ENCODE assay signal across 11 cellular contexts in the genomic region with DNA sequence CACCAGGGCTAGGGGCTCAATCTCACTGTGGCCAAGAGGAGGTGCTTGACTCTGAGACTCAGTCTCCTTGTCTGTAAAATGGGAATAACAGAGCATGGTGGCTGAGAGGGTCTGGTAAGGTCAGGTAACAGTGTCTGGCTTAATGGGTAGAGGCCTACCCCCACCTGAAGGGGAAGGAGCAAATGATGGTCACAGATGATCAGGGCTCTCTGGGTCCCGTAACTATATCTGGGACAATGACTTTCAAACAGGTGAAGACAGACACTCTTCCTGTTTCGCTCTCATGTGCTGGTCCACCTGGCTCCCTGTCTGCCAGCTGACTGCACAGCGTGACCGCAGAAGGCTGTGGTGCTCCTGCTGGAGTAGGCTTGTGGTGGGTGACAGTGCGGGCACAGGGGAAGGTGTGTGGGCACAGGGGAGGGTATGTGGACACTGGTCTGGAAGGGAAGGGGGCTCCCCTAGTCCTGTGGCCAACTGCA. TPM values are rescaled to one million over a fixed set of nuclear protein-coding genes. Genes with fewer than 3 reads are reported as not detected.
DNase-seq lines count a peak whose midpoint lies in the region; ATAC-seq and TF ChIP-seq lines count a peak whose summit lies in the region.
"Had no signal": no experiment of that assay in that cellular context is flagged by ENCODE, and none has a peak within 500 bp of the region (broad histone marks: within the 10 kb centered on the region; RNA-seq: fewer than 3 reads in every experiment).

No MANE protein-coding gene starts in this region.

- ATAC-seq in GM18505 (IDR thresholded peaks at IDR 0.05; ENCODE audit: unreplicated experiment) (peak; percentile 41), GM21723 (IDR thresholded peaks at IDR 0.05; ENCODE audit: unreplicated experiment) (peak; percentile 44), naive B cell (ENCODE audit: low read depth in 2 of 2) (peak; percentile 87 to 88)
- ATAC-seq in activated T-cell treated with anti-CD3 and anti-CD28 coated beads, Interleukin-2, amount 50 U/mL, for 4 hours, result no peak

- peak; percentile 1 for DNase-seq in NCI-H187 treated with DMSO at 0.1 percent for 48 hours (lab: John Stamatoyannopoulos, UW)
- peak; percentile 69 for DNase-seq in naive B cell
- DNase-seq in NCI-H2081 (lab: John Stamatoyannopoulos, UW), result no peak
- no peak for DNase-seq in activated T-cell treated with anti-CD3 and anti-CD28 coated beads, Interleukin-2, amount 50 U/mL, for 4 hours
- DNase-seq in HUDEP-2 (lab: John Stamatoyannopoulos, UW; ENCODE audit: unreplicated experiment in 76 of 76), result no peak
- no peak for DNase-seq in T-helper 2 cell treated with Interferon-gamma antibody and Interleukin-4, amounts not matched to agents 5 μg/mL and 100 μg/mL, for 36 hours (ENCODE audit: low spot score)
- DNase-seq: activated naive CD4-positive, alpha-beta T cell; SK-N-SH had no signal

- peak overlapping the region in 5 of 6 donors; percentile 26 to 90 (median 60) for H3K27ac Mint-ChIP-seq in naive B cell
- no peak overlapping the region for H3K27ac Mint-ChIP-seq in T-helper 2 cell treated with Interferon-gamma antibody and Interleukin-4, amounts not matched to agents 5 μg/mL and 100 μg/mL, for 36 hours

- H3K27me3 Mint-ChIP-seq in naive B cell, result peaks cover 20 to 37% (median 23%) of the 10 kb centered on the region in 3 donors
- H3K27me3 Mint-ChIP-seq in activated T-cell treated with anti-CD3 and anti-CD28 coated beads, Interleukin-2, amount 50 U/mL, for 4 hours (ENCODE audit: low read depth), result peaks cover 61% of the 10 kb centered on the region
- peaks cover 50% of the 10 kb centered on the region for H3K27me3 Mint-ChIP-seq in T-helper 2 cell treated with Interferon-gamma antibody and Interleukin-4, amounts not matched to agents 5 μg/mL and 100 μg/mL, for 36 hours (ENCODE audit: low read depth)

- peaks cover 41 to 57% (median 43%) of the 10 kb centered on the region in 3 donors for H3K4me1 Mint-ChIP-seq in naive B cell
- peaks cover 17% of the 10 kb centered on the region for H3K4me1 Mint-ChIP-seq in activated T-cell treated with anti-CD3 and anti-CD28 coated beads, Interleukin-2, amount 50 U/mL, for 4 hours (ENCODE audit: low read depth)
- peaks cover 6% of the 10 kb centered on the region for H3K4me1 Mint-ChIP-seq in T-helper 2 cell treated with Interferon-gamma antibody and Interleukin-4, amounts not matched to agents 5 μg/mL and 100 μg/mL, for 36 hours (ENCODE audit: low read depth)

- TF ChIP-seq POLR2A in GM18505 (IDR thresholded peaks at IDR 0.05; ENCODE audit: borderline replicate concordance, extremely low read depth, insufficient read depth, insufficient read length), result peak; percentile 30

- no peaks in the 10 kb centered on the region for H3K9me3 Mint-ChIP-seq in naive B cell
- no peaks in the 10 kb centered on the region for H3K9me3 Mint-ChIP-seq in activated T-cell treated with anti-CD3 and anti-CD28 coated beads, Interleukin-2, amount 50 U/mL, for 4 hours
- no peaks in the 10 kb centered on the region for H3K9me3 Mint-ChIP-seq in T-helper 2 cell treated with Interferon-gamma antibody and Interleukin-4, amounts not matched to agents 5 μg/mL and 100 μg/mL, for 36 hours

- H3K36me3 Mint-ChIP-seq in naive B cell, result no peaks in the 10 kb centered on the region
- no peaks in the 10 kb centered on the region for H3K36me3 Mint-ChIP-seq in activated T-cell treated with anti-CD3 and anti-CD28 coated beads, Interleukin-2, amount 50 U/mL, for 4 hours (ENCODE audit: insufficient read depth)
- H3K36me3 Mint-ChIP-seq in T-helper 2 cell treated with Interferon-gamma antibody and Interleukin-4, amounts not matched to agents 5 μg/mL and 100 μg/mL, for 36 hours (ENCODE audit: low read depth), result no peaks in the 10 kb centered on the region

- peak overlapping the region in 6 of 8 donors; percentile 13 to 77 (median 43) for H3K4me3 Mint-ChIP-seq in naive B cell
- H3K4me3 Mint-ChIP-seq in activated T-cell treated with anti-CD3 and anti-CD28 coated beads, Interleukin-2, amount 50 U/mL, for 4 hours, result no peak overlapping the region
- no peak overlapping the region for H3K4me3 Mint-ChIP-seq in T-helper 2 cell treated with Interferon-gamma antibody and Interleukin-4, amounts not matched to agents 5 μg/mL and 100 μg/mL, for 36 hours

RNA-seq across cellular contexts. Expression of a gene that starts 4.0 kb away (rescaled TPM):
- under 1 TPM in 1 of 6 donors, not detected in 5; 0.73 TPM for polyA plus RNA-seq in naive B cell (ENCODE audit: low read depth in 6 of 6)
- not detected for total RNA-seq in activated T-cell treated with anti-CD3 and anti-CD28 coated beads, Interleukin-2, amount 50 U/mL, for 4 hours
- polyA plus RNA-seq: neural cell had no signal

Comparison
In these comparisons a context has a peak if more than half of its experiments do, and no peak if none do; other contexts are left out.
1. ATAC-seq: peak in GM18505 (single experiment), GM21723 (single experiment) and naive B cell (2 of 2); none in activated T-cell treated with anti-CD3 and anti-CD28 coated beads, Interleukin-2, amount 50 U/mL, for 4 hours (0 of 2).
2. DNase-seq: peak in NCI-H187 treated with DMSO at 0.1 percent for 48 hours (single experiment) and naive B cell (single experiment); none in NCI-H2081 (0 of 2), activated T-cell treated with anti-CD3 and anti-CD28 coated beads, Interleukin-2, amount 50 U/mL, for 4 hours (single experiment), HUDEP-2 (0 of 76) and T-helper 2 cell treated with Interferon-gamma antibody and Interleukin-4, amounts not matched to agents 5 μg/mL and 100 μg/mL, for 36 hours (single experiment).
3. H3K4me3 Mint-ChIP-seq: peak in naive B cell (6 of 8); none in activated T-cell treated with anti-CD3 and anti-CD28 coated beads, Interleukin-2, amount 50 U/mL, for 4 hours (single experiment) and T-helper 2 cell treated with Interferon-gamma antibody and Interleukin-4, amounts not matched to agents 5 μg/mL and 100 μg/mL, for 36 hours (single experiment).